Comparison of ENCODE assay signal across 1 cellular context in genomic region chr2:25098056-25098455, GRCh38.
TF ChIP-seq lines count a peak whose summit lies in the region.

No MANE protein-coding gene starts in this region.

TF ChIP-seq in IMR-90, 13 proteins besides CTCF, POLR2A, EP300 and RAD21 (continued from another document):
- TF ChIP-seq ELK1 (IDR thresholded peaks at IDR 0.05; ENCODE audit: borderline replicate concordance, low read depth, low read length), result no peak
- TF ChIP-seq CHD1 (IDR thresholded peaks at IDR 0.05; ENCODE audit: low read depth, low read length), result no peak
